Comparison of ENCODE assay signal across 1 cellular context in genomic region chr1:235888119-235888643, GRCh38.
TF ChIP-seq lines count a peak whose summit lies in the region.

No MANE protein-coding gene starts in this region.

TF ChIP-seq in GM23338, 12 proteins besides CTCF, POLR2A, EP300 and RAD21 (continued from another document):
- no peak for TF ChIP-seq ETS1 (IDR thresholded peaks at IDR 0.05)
